In the genomic region with DNA sequence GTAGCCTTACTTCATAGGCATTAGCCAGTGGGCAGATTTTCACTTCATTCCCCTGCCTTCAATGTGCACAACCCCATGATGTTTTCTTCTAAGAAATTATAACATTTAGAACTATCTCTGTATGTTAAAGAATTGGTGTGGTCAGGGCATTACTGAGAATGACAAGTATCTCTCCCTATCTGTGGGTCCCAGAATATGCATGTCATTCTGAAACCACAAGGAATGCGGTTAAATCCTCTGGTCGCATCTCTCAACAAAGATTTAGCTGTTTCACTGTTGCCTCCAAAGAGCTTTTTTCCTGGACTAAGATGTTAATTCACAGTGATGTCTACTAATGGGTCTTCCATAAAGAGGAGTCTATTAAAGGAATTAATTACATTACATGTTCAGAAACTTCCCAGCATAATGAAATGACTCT, we compare ENCODE assay signal across 10 cellular contexts.
DNase-seq lines count a peak whose midpoint lies in the region; ATAC-seq, FAIRE-seq and TF ChIP-seq lines count a peak whose summit lies in the region.
"Had no signal": no experiment of that assay in that cellular context is flagged by ENCODE, and none has a peak within 500 bp of the region (broad histone marks: within the 10 kb centered on the region; RNA-seq: fewer than 3 reads in every experiment).

No MANE protein-coding gene starts in this region.

- ATAC-seq in GM19455 (IDR thresholded peaks at IDR 0.05; ENCODE audit: unreplicated experiment), result no peak

- no peaks in the 10 kb centered on the region for H3K36me3 ChIP-seq in adipocyte (ENCODE audit: control insufficient read depth, insufficient read depth, low read length, severe bottlenecking)

- peak overlapping the region; percentile 73 for H3K27ac Mint-ChIP-seq in osteocyte (ENCODE audit: unreplicated experiment)

- no peaks in the 10 kb centered on the region for H3K27me3 Mint-ChIP-seq in osteocyte (ENCODE audit: unreplicated experiment)

- H3K36me3 Mint-ChIP-seq in osteocyte (ENCODE audit: unreplicated experiment), result no peaks in the 10 kb centered on the region

- no peak overlapping the region for H3K9ac ChIP-seq in adipocyte (ENCODE audit: low read length)

- peak; percentile 97 for FAIRE-seq in RCC 7860 (lab: Jason Lieb, UNC)

- peaks cover 25% of the 10 kb centered on the region for H3K4me1 Mint-ChIP-seq in osteocyte (ENCODE audit: unreplicated experiment)

- H3K4me3 Mint-ChIP-seq in osteocyte (ENCODE audit: unreplicated experiment), result no peak overlapping the region

- H3K9me3 ChIP-seq in adipocyte (ENCODE audit: control insufficient read depth, low read length), result no peaks in the 10 kb centered on the region

- no peak for TF ChIP-seq CTCF in osteocyte (IDR thresholded peaks at IDR 0.05)

- no peak overlapping the region for H3K4me3 ChIP-seq in adipocyte (ENCODE audit: low read length)
- H3K4me3 ChIP-seq: skin epidermis had no signal

- H3K27ac ChIP-seq in caudate nucleus (ENCODE audit: low read depth, low read length), result no peak overlapping the region

- no peaks in the 10 kb centered on the region for H3K27me3 ChIP-seq in adipocyte (replicated peaks; ENCODE audit: control insufficient read depth, insufficient read depth, low read length)

- no peaks in the 10 kb centered on the region for H3K9me3 Mint-ChIP-seq in osteocyte (ENCODE audit: unreplicated experiment)

- H3K4me1 ChIP-seq in adipocyte (ENCODE audit: control insufficient read depth, insufficient read depth, low read length), result no peaks in the 10 kb centered on the region

- DNase-seq in NOMO-1 treated with DMSO at 0.1 percent for 48 hours (lab: John Stamatoyannopoulos, UW; ENCODE audit: unreplicated experiment) (peak; percentile 38), NOMO-1 treated with dmso at 0.1 percent for 144 hours (lab: John Stamatoyannopoulos, UW; ENCODE audit: unreplicated experiment) (no peak), RCC 7860 (ENCODE audit: low spot score) (peak; percentile 75), adipocyte (ENCODE audit: low read depth) (peak; percentile 53), osteocyte (ENCODE audit: extremely low spot score, unreplicated experiment) (no peak), caudate nucleus (lab: John Stamatoyannopoulos, UW) (no peak), putamen (ENCODE audit: low spot score) (no peak)
- DNase-seq: GDM1 had no signal

Comparison
In these comparisons a context has a peak if more than half of its experiments do, and no peak if none do; other contexts are left out.
1. DNase-seq: peak in NOMO-1 treated with DMSO at 0.1 percent for 48 hours (single experiment), RCC 7860 (single experiment) and adipocyte (single experiment); none in NOMO-1 treated with dmso at 0.1 percent for 144 hours (single experiment), osteocyte (single experiment), caudate nucleus (0 of 61) and putamen (single experiment).